ENCODE assay signal across 13 cellular contexts in genomic region chr1:207389728-207390464, GRCh38.
DNase-seq lines count a peak whose midpoint lies in the region; FAIRE-seq and TF ChIP-seq lines count a peak whose summit lies in the region.
"Had no signal": no experiment of that assay in that cellular context is flagged by ENCODE, and none has a peak within 500 bp of the region (broad histone marks: within the 10 kb centered on the region; RNA-seq: fewer than 3 reads in every experiment).

No MANE protein-coding gene starts in this region.

- H3K27ac Mint-ChIP-seq in immature natural killer cell, result no peak overlapping the region
- H3K27ac Mint-ChIP-seq: CD4-positive, CD25-positive, alpha-beta regulatory T cell had no signal

- peaks cover 0 to 5% (median 2%) of the 10 kb centered on the region in 6 donors for H3K9me3 Mint-ChIP-seq in immature natural killer cell
- H3K9me3 Mint-ChIP-seq: neural crest cell had no signal

- H3K4me3 Mint-ChIP-seq in immature natural killer cell, result no peak overlapping the region
- H3K4me3 Mint-ChIP-seq: CD4-positive, CD25-positive, alpha-beta regulatory T cell; neural crest cell had no signal

- peaks cover 0 to 15% (median 2%) of the 10 kb centered on the region in 3 donors for H3K27me3 Mint-ChIP-seq in immature natural killer cell (ENCODE audit: low read depth in 3 of 3)

- FAIRE-seq in urothelium cell line (lab: Jason Lieb, UNC), result no peak

- no peak for TF ChIP-seq CTCF in epithelial cell of proximal tubule (conservative IDR thresholded peaks at IDR 0.05; ENCODE audit: low read depth, low read length)

- H3K4me3 ChIP-seq in epithelial cell of proximal tubule (ENCODE audit: low read depth, low read length), result no peak overlapping the region
- H3K4me3 ChIP-seq: coronary artery had no signal

- peaks cover 0 to 4% (median 0%) of the 10 kb centered on the region in 3 donors for H3K36me3 Mint-ChIP-seq in immature natural killer cell
- H3K36me3 Mint-ChIP-seq: CD4-positive, CD25-positive, alpha-beta regulatory T cell had no signal

- peak; percentile 18 for DNase-seq in stimulated activated CD4-positive, alpha-beta T cell treated with anti-CD3 and anti-CD28 coated beads, Interleukin-1b, Interleukin-23, amount 100 ng/mL, for 48 hours
- DNase-seq in stimulated activated CD4-positive, alpha-beta T cell treated with anti-CD3 and anti-CD28 coated beads, Interleukin-2, amount 100 ng/mL, for 24 hours, result no peak
- peak; percentile 58 for DNase-seq in RPMI7951 (ENCODE audit: low read depth)
- peak; percentile 61 for DNase-seq in epithelial cell of proximal tubule (ENCODE audit: low read depth)
- DNase-seq in urothelium cell line (ENCODE audit: low spot score), result peak; percentile 22
- no peak for DNase-seq in NCI-H1105 treated with DMSO at 0.1 percent for 48 hours (lab: John Stamatoyannopoulos, UW)
- DNase-seq in GM19238 (ENCODE audit: insufficient read length, low spot score), result no peak
- DNase-seq in immature natural killer cell, result no peak
- DNase-seq: CD4-positive, CD25-positive, alpha-beta regulatory T cell; glutamatergic neuron; left ventricle myocardium superior had no signal

- no peaks in the 10 kb centered on the region for H3K4me1 Mint-ChIP-seq in immature natural killer cell
- H3K4me1 Mint-ChIP-seq: CD4-positive, CD25-positive, alpha-beta regulatory T cell; neural crest cell had no signal

Comparison
In these comparisons a context has a peak if more than half of its experiments do, and no peak if none do; other contexts are left out.
1. DNase-seq: peak in stimulated activated CD4-positive, alpha-beta T cell treated with anti-CD3 and anti-CD28 coated beads, Interleukin-1b, Interleukin-23, amount 100 ng/mL, for 48 hours (single experiment), RPMI7951 (single experiment), epithelial cell of proximal tubule (single experiment) and urothelium cell line (single experiment); none in stimulated activated CD4-positive, alpha-beta T cell treated with anti-CD3 and anti-CD28 coated beads, Interleukin-2, amount 100 ng/mL, for 24 hours (0 of 2), NCI-H1105 treated with DMSO at 0.1 percent for 48 hours (single experiment), GM19238 (single experiment) and immature natural killer cell (0 of 3).